Comparison of ENCODE assay signal across 19 cellular contexts in genomic region chr20:58677808-58678207, GRCh38. TPM values are rescaled to one million over a fixed set of nuclear protein-coding genes. Genes with fewer than 3 reads are reported as not detected.
A peak's percentile ranks its signal among the peaks of the same experiment; 100 is the strongest.
DNase-seq lines count a peak whose midpoint lies in the region; ATAC-seq, FAIRE-seq and TF ChIP-seq lines count a peak whose summit lies in the region.
"Had no signal": no experiment of that assay in that cellular context is flagged by ENCODE, and none has a peak within 500 bp of the region (broad histone marks: within the 10 kb centered on the region; RNA-seq: fewer than 3 reads in every experiment).

No MANE protein-coding gene starts in this region.

- H3K27me3 ChIP-seq in RWPE2 (ENCODE audit: insufficient read depth, poor library complexity, severe bottlenecking) (no peaks in the 10 kb centered on the region), endothelial cell of umbilical vein (ENCODE audit: control insufficient read depth in 2 of 2, insufficient read depth in 2 of 2, low read length in 2 of 2) (no peaks in the 10 kb centered on the region), BE2C (no peaks in the 10 kb centered on the region), transverse colon (no peaks in the 10 kb centered on the region), spleen (replicated peaks in 1 of 7) (no peaks in the 10 kb centered on the region)

- FAIRE-seq in endothelial cell of umbilical vein (lab: Jason Lieb, UNC), result no peak

- TF ChIP-seq POLR2A in endothelial cell of umbilical vein (IDR thresholded peaks at IDR 0.05; ENCODE audit: low read depth, low read length) (no peak), transverse colon (IDR thresholded peaks at IDR 0.05) (no peak), spleen (IDR thresholded peaks at IDR 0.05) (no peak)

- no peaks in the 10 kb centered on the region for H3K27me3 Mint-ChIP-seq in activated T-cell treated with anti-CD3 and anti-CD28 coated beads, Interleukin-2, amount 50 U/mL, for 72 hours (ENCODE audit: low read depth)
- H3K27me3 Mint-ChIP-seq in activated T-cell treated with anti-CD3 and anti-CD28 coated beads, Interleukin-2, amount 50 U/mL, for 24 hours, result no peaks in the 10 kb centered on the region
- H3K27me3 Mint-ChIP-seq: B cell had no signal

- TF ChIP-seq CTCF in RWPE2 (IDR thresholded peaks at IDR 0.05; ENCODE audit: poor library complexity, severe bottlenecking) (no peak), endothelial cell of umbilical vein (IDR thresholded peaks at IDR 0.05; ENCODE audit: extremely low read depth in 1 of 2, insufficient read depth in 1 of 2, low read depth in 1 of 2, low read length in 2 of 2) (no peak), BE2C (IDR thresholded peaks at IDR 0.05; ENCODE audit: low read depth, low read length) (no peak), transverse colon (IDR thresholded peaks at IDR 0.05) (no peak), spleen (IDR thresholded peaks at IDR 0.05 in 8 of 11, conservative IDR thresholded peaks at IDR 0.05 in 3 of 11) (no peak)

- H3K4me1 ChIP-seq in RWPE2 (ENCODE audit: insufficient read depth, poor library complexity, severe bottlenecking), result no peaks in the 10 kb centered on the region
- H3K4me1 ChIP-seq in endothelial cell of umbilical vein (ENCODE audit: control insufficient read depth, extremely low read depth, insufficient read depth, low read length), result no peaks in the 10 kb centered on the region
- no peaks in the 10 kb centered on the region for H3K4me1 ChIP-seq in BE2C
- no peaks in the 10 kb centered on the region for H3K4me1 ChIP-seq in transverse colon
- H3K4me1 ChIP-seq in spleen, result no peaks in the 10 kb centered on the region

- no peaks in the 10 kb centered on the region for H3K79me2 ChIP-seq in endothelial cell of umbilical vein (ENCODE audit: control insufficient read depth, insufficient read depth, low read length)

- peak overlapping the region; percentile 54 for H3K27ac Mint-ChIP-seq in activated T-cell treated with anti-CD3 and anti-CD28 coated beads, Interleukin-2, amount 50 U/mL, for 72 hours
- H3K27ac Mint-ChIP-seq in activated T-cell treated with anti-CD3 and anti-CD28 coated beads, Interleukin-2, amount 50 U/mL, for 24 hours, result no peak overlapping the region
- H3K27ac Mint-ChIP-seq: B cell had no signal

- intact Hi-C loops in endothelial cell of umbilical vein (cut with micrococcal nuclease) (no loop called here), transverse colon (cut with DNase I; ENCODE audit: low total_unique reads) (no loop called here), spleen (cut with DNase I; ENCODE audit: low total_unique reads) (no loop called here)

- no peak for TF ChIP-seq EP300 in transverse colon (IDR thresholded peaks at IDR 0.05; ENCODE audit: low read depth)

- H3K9me1 ChIP-seq in endothelial cell of umbilical vein (replicated peaks; ENCODE audit: control insufficient read depth, extremely low read depth, insufficient read depth, low read length), result no peaks in the 10 kb centered on the region

- dilution Hi-C loops in endothelial cell of umbilical vein (cut with MboI; ENCODE audit: extremely low pct_ligation_motif_present, low sequenced_read_pairs), result no loop called here

- H3K9me3 ChIP-seq in RWPE2 (ENCODE audit: severe bottlenecking) (no peaks in the 10 kb centered on the region), endothelial cell of umbilical vein (replicated peaks; ENCODE audit: control insufficient read depth, insufficient read depth, low read length) (no peaks in the 10 kb centered on the region), BE2C (no peaks in the 10 kb centered on the region), transverse colon (no peaks in the 10 kb centered on the region), spleen (no peaks in the 10 kb centered on the region)

- H3K27ac ChIP-seq in RWPE2 (ENCODE audit: poor library complexity, severe bottlenecking), result no peak overlapping the region
- H3K27ac ChIP-seq in endothelial cell of umbilical vein (ENCODE audit: insufficient read depth, low read depth, low read length), result no peak overlapping the region
- no peak overlapping the region for H3K27ac ChIP-seq in transverse colon
- H3K27ac ChIP-seq in spleen, result no peak overlapping the region
- H3K27ac ChIP-seq: 22Rv1 had no signal

- H3K4me1 Mint-ChIP-seq in activated T-cell treated with anti-CD3 and anti-CD28 coated beads, Interleukin-2, amount 50 U/mL, for 72 hours (ENCODE audit: low read depth), result no peaks in the 10 kb centered on the region
- no peaks in the 10 kb centered on the region for H3K4me1 Mint-ChIP-seq in activated T-cell treated with anti-CD3 and anti-CD28 coated beads, Interleukin-2, amount 50 U/mL, for 24 hours (ENCODE audit: low read depth)
- H3K4me1 Mint-ChIP-seq: B cell had no signal

- CTCF ChIA-PET in endothelial cell of umbilical vein (lab: Charles Lee), result interaction anchor here (0.8 to 1.4 kb wide), 2 partner anchors 13 to 196 kb away, joined by 3 to 6 read pairs; no protein-coding TSS in a partner anchor

- H4K20me1 ChIP-seq in endothelial cell of umbilical vein (replicated peaks; ENCODE audit: control insufficient read depth, extremely low read depth, insufficient read depth, low read length), result no peaks in the 10 kb centered on the region

- no peak overlapping the region for H3K9ac ChIP-seq in endothelial cell of umbilical vein (replicated peaks; ENCODE audit: extremely low read depth, insufficient read depth, low read length)

- no peak for DNase-seq in activated T-cell treated with anti-CD3 and anti-CD28 coated beads, Interleukin-2, amount 50 U/mL, for 72 hours
- DNase-seq in activated T-cell treated with anti-CD3 and anti-CD28 coated beads, Interleukin-2, amount 50 U/mL, for 24 hours, result no peak
- DNase-seq in RWPE2 (ENCODE audit: low spot score), result peak; percentile 45
- DNase-seq in endothelial cell of umbilical vein (ENCODE audit: low read depth, low spot score), result no peak
- no peak for DNase-seq in BE2C
- no peak for DNase-seq in transverse colon
- no peak for DNase-seq in spleen
- DNase-seq in NCI-H146 treated with DMSO at 0.1 percent for 48 hours (lab: John Stamatoyannopoulos, UW; ENCODE audit: unreplicated experiment), result no peak
- DNase-seq: DMS153, Karpas-422, NCI-H1092 treated with DMSO at 0.1 percent for 48 hours, NCI-H1436, NCI-H187 treated with DMSO at 0.1 percent for 48 hours, NCI-H2107, NCI-H524, NCI-H774 had no signal

- POLR2A ChIA-PET in endothelial cell of umbilical vein (lab: Charles Lee), result no interaction called here

- peaks cover 2 to 15% of the 10 kb centered on the region in 2 donors for H3K36me3 Mint-ChIP-seq in activated T-cell treated with anti-CD3 and anti-CD28 coated beads, Interleukin-2, amount 50 U/mL, for 72 hours (ENCODE audit: insufficient read depth in 2 of 2)
- H3K36me3 Mint-ChIP-seq in activated T-cell treated with anti-CD3 and anti-CD28 coated beads, Interleukin-2, amount 50 U/mL, for 24 hours (ENCODE audit: low read depth), result peaks cover 94% of the 10 kb centered on the region

- in situ Hi-C loops in transverse colon (cut with MboI; ENCODE audit: low pct_ligation_motif_present in 1 of 4, low pct_unique_long_range_greater_than_20kb in 1 of 4, low sequenced_read_pairs in 3 of 4), result no loop called here

- H3K4me3 Mint-ChIP-seq in activated T-cell treated with anti-CD3 and anti-CD28 coated beads, Interleukin-2, amount 50 U/mL, for 72 hours, result no peak overlapping the region
- no peak overlapping the region for H3K4me3 Mint-ChIP-seq in activated T-cell treated with anti-CD3 and anti-CD28 coated beads, Interleukin-2, amount 50 U/mL, for 24 hours
- H3K4me3 Mint-ChIP-seq: B cell had no signal

- no peaks in the 10 kb centered on the region for H3K9me3 Mint-ChIP-seq in activated T-cell treated with anti-CD3 and anti-CD28 coated beads, Interleukin-2, amount 50 U/mL, for 72 hours
- no peaks in the 10 kb centered on the region for H3K9me3 Mint-ChIP-seq in activated T-cell treated with anti-CD3 and anti-CD28 coated beads, Interleukin-2, amount 50 U/mL, for 24 hours

- TSS peak; percentile 20 for BruUV-seq in endothelial cell of umbilical vein (replicated peaks; lab: Mats Ljungman, UMichigan)

- WGBS in transverse colon (ENCODE audit: low coverage in 1 of 2), 2 donors, result 89% methylated on average over 5 of the region's 5 CpGs; no CpG with 5 or more reads in 1 of the 2 donors
- WGBS in spleen, 5 donors, result 94 to 98% (median 97%) methylated on average over 5 of the region's 5 CpGs

- H3K36me3 ChIP-seq in RWPE2 (ENCODE audit: low read depth) (peaks cover 78% of the 10 kb centered on the region), endothelial cell of umbilical vein (ENCODE audit: control insufficient read depth in 2 of 2, extremely low read depth in 1 of 2, insufficient read depth in 2 of 2, low read length in 2 of 2) (peaks cover 28 to 35% of the 10 kb centered on the region in 2 experiments), BE2C (peaks cover 44% of the 10 kb centered on the region), transverse colon (peaks cover 0 to 48% (median 17%) of the 10 kb centered on the region in 4 donors), spleen (peaks cover 5 to 94% (median 62%) of the 10 kb centered on the region in 6 donors)

- no peak for ATAC-seq in activated T-cell treated with anti-CD3 and anti-CD28 coated beads, Interleukin-2, amount 50 U/mL, for 72 hours (replicated peaks in 1 of 2)
- ATAC-seq in RWPE2 (ENCODE audit: low read depth), result no peak
- ATAC-seq: SK-N-SH treated with all-trans-retinoic acid at 6 μM for 48 hours had no signal

- no peak overlapping the region for H3K4me2 ChIP-seq in endothelial cell of umbilical vein (ENCODE audit: insufficient read depth, low read length)

- no peak overlapping the region for H2AFZ ChIP-seq in endothelial cell of umbilical vein (ENCODE audit: low read depth, low read length)

- H3K4me3 ChIP-seq in RWPE2 (ENCODE audit: severe bottlenecking), result no peak overlapping the region
- H3K4me3 ChIP-seq in endothelial cell of umbilical vein (replicated peaks in 1 of 3; ENCODE audit: insufficient read depth in 1 of 3, low read depth in 1 of 3, low read length in 3 of 3), result no peak overlapping the region
- no peak overlapping the region for H3K4me3 ChIP-seq in BE2C (ENCODE audit: low read depth, low read length)
- no peak overlapping the region for H3K4me3 ChIP-seq in transverse colon
- H3K4me3 ChIP-seq in spleen, result no peak overlapping the region

RNA-seq across cellular contexts. Expression of gene NPEPL1, which starts 14.8 kb away (rescaled TPM):
- 10 to 100 TPM; 25.7 to 29.0 TPM for total RNA-seq in activated T-cell treated with anti-CD3 and anti-CD28 coated beads, Interleukin-2, amount 50 U/mL, for 72 hours
- 39.1 and 40.8 TPM in 2 replicates for total RNA-seq in endothelial cell of umbilical vein
- 22.5 and 22.6 TPM in 2 replicates for polyA plus RNA-seq in endothelial cell of umbilical vein
- 8.2 and 10.3 TPM in 2 replicates for polyA plus RNA-seq in endothelial cell of umbilical vein (2011; cell fraction: cytosol; rRNA removed)
- polyA plus RNA-seq in endothelial cell of umbilical vein (2011; cell fraction: nucleus; rRNA removed), result 90.6 and 118 TPM in 2 replicates
- 29.5 and 42.1 TPM in 2 replicates for polyA plus RNA-seq in endothelial cell of umbilical vein (2012)
- 16.8 and 19.1 TPM in 2 replicates for polyA minus RNA-seq in endothelial cell of umbilical vein
- polyA minus RNA-seq in endothelial cell of umbilical vein (2011; cell fraction: cytosol; rRNA and poly(A)+ RNA removed), result 16.6 TPM
- 16.9 and 35.5 TPM in 2 replicates for polyA minus RNA-seq in endothelial cell of umbilical vein (2011; cell fraction: nucleus; rRNA and poly(A)+ RNA removed)
- polyA plus RNA-seq in BE2C (2012; ENCODE audit: insufficient read depth, insufficient read length, low read depth), result 0.82 TPM
- total RNA-seq in transverse colon, result 100 to 1,000 TPM in 1 of 4 donors, 10 to 100 TPM in 3; 33.3 to 109 (median 66.9) TPM
- total RNA-seq in spleen, result 10 to 100 TPM; 31.7 to 61.7 (median 56.4) TPM
- 10 to 100 TPM; 19.3 to 56.7 (median 50.6) TPM for polyA plus RNA-seq in spleen

RNA-seq across cellular contexts. Expression of gene STX16, which starts 26.7 kb away (rescaled TPM):
- total RNA-seq in activated T-cell treated with anti-CD3 and anti-CD28 coated beads, Interleukin-2, amount 50 U/mL, for 72 hours, result 100 to 1,000 TPM; 153 to 154 TPM
- total RNA-seq in endothelial cell of umbilical vein (58.5 and 63.5 TPM in 2 replicates), transverse colon (100 to 1,000 TPM in 1 of 4 donors, 10 to 100 TPM in 3; 52.3 to 146 (median 77.0) TPM), spleen (100 to 1,000 TPM in 1 of 7 donors, 10 to 100 TPM in 6; 62.6 to 105 (median 83.6) TPM)
- polyA plus RNA-seq in endothelial cell of umbilical vein (33.0 and 43.1 TPM in 2 replicates), spleen (10 to 100 TPM; 34.4 to 47.3 (median 43.5) TPM)
- polyA plus RNA-seq in endothelial cell of umbilical vein (2011; cell fraction: cytosol; rRNA removed), result 36.8 and 43.5 TPM in 2 replicates
- 138 and 200 TPM in 2 replicates for polyA plus RNA-seq in endothelial cell of umbilical vein (2011; cell fraction: nucleus; rRNA removed)
- polyA plus RNA-seq in endothelial cell of umbilical vein (2012), result 60.7 and 62.4 TPM in 2 replicates
- 52.1 and 74.7 TPM in 2 replicates for polyA minus RNA-seq in endothelial cell of umbilical vein
- polyA minus RNA-seq in endothelial cell of umbilical vein (2011; cell fraction: cytosol; rRNA and poly(A)+ RNA removed), result 15.7 TPM
- 39.8 and 43.1 TPM in 2 replicates for polyA minus RNA-seq in endothelial cell of umbilical vein (2011; cell fraction: nucleus; rRNA and poly(A)+ RNA removed)
- 83.5 TPM for polyA plus RNA-seq in BE2C (2012; ENCODE audit: insufficient read depth, insufficient read length, low read depth)
